Comparison of ENCODE assay signal across 8 cellular contexts in the genomic region with DNA sequence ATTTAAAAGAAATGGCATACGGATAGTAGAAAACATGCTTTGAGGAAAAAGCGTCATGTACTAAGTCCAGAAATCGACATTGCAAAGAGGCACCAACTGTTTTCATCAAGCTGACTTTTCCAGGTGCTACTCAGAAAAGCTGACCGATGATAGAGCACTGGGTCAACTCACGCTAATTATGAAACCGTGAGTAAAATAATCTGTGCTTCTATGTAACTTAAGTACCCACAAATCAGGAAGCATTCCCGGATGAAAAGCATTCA. TPM values are rescaled to one million over a fixed set of nuclear protein-coding genes. Genes with fewer than 3 reads are reported as not detected.
DNase-seq lines count a peak whose midpoint lies in the region; ATAC-seq, FAIRE-seq and TF ChIP-seq lines count a peak whose summit lies in the region.

No MANE protein-coding gene starts in this region.

- POLR2A ChIA-PET in GM12878 (lab: Charles Lee): interaction anchor here (0.6 to 1.4 kb wide), 2 partner anchors 47 to 91 kb away, joined by 3 read pairs; no protein-coding TSS in a partner anchor

- peak overlapping the region; percentile 84 to 93 (median 87) for H3K9ac ChIP-seq in BLaER1 treated with 17β-estradiol and CSF1 and Interleukin-3, amounts not matched to agents 10 nM and 100 nM
- H3K9ac ChIP-seq in GM12878 (ENCODE audit: control insufficient read depth, insufficient read depth, low read length): peak overlapping the region; percentile 81

- intact Hi-C loops in GM12878 (cut with micrococcal nuclease; ENCODE audit: unreplicated experiment): no loop called here
- intact Hi-C loops in right lobe of liver (cut with DNase I): no loop called here

- H3K27me3 ChIP-seq in BLaER1 treated with 17β-estradiol and CSF1 and Interleukin-3, amounts not matched to agents 10 nM and 100 nM: no peaks in the 10 kb centered on the region
- H3K27me3 ChIP-seq in GM12878 (replicated peaks in 1 of 2; ENCODE audit: control insufficient read depth in 2 of 2, insufficient read depth in 2 of 2, low read length in 1 of 2): no peaks in the 10 kb centered on the region
- H3K27me3 ChIP-seq in right lobe of liver: no peaks in the 10 kb centered on the region

- H3K4me3 ChIP-seq in BLaER1 treated with 17β-estradiol and CSF1 and Interleukin-3, amounts not matched to agents 10 nM and 100 nM: peak overlapping the region; percentile 76 to 99 (median 88)
- H3K4me3 ChIP-seq in GM12878: peak overlapping the region; percentile 78
- peak overlapping the region; percentile 60 to 82 (median 79) for H3K4me3 ChIP-seq in right lobe of liver
- peak overlapping the region; percentile 63 for H3K4me3 ChIP-seq in urinary bladder (ENCODE audit: low read depth, low read length)

- peak overlapping the region; percentile 58 to 98 (median 84) for H3K4me2 ChIP-seq in BLaER1 treated with 17β-estradiol and CSF1 and Interleukin-3, amounts not matched to agents 10 nM and 100 nM
- H3K4me2 ChIP-seq in GM12878 (ENCODE audit: control insufficient read depth, insufficient read depth): peak overlapping the region; percentile 46

- TF ChIP-seq POLR2A in GM12878 (IDR thresholded peaks at IDR 0.05; ENCODE audit: low read depth, low read length) (no peak), right lobe of liver (IDR thresholded peaks at IDR 0.05) (no peak)

- H3K9me3 ChIP-seq in BLaER1 treated with 17β-estradiol and CSF1 and Interleukin-3, amounts not matched to agents 10 nM and 100 nM (replicated peaks in 1 of 11): no peaks in the 10 kb centered on the region
- H3K9me3 ChIP-seq in GM12878 (replicated peaks; ENCODE audit: control insufficient read depth, insufficient read depth, low read length): no peaks in the 10 kb centered on the region
- H3K9me3 ChIP-seq in right lobe of liver: no peaks in the 10 kb centered on the region

- H4K20me1 ChIP-seq in BLaER1 treated with 17β-estradiol and CSF1 and Interleukin-3, amounts not matched to agents 10 nM and 100 nM: peaks cover 0 to 33% (median 22%) of the 10 kb centered on the region in 11 experiments; a peak in 9 of 22 replicates
- no peaks in the 10 kb centered on the region for H4K20me1 ChIP-seq in GM12878 (ENCODE audit: control insufficient read depth, insufficient read depth)

- H3K36me3 ChIP-seq in BLaER1 treated with 17β-estradiol and CSF1 and Interleukin-3, amounts not matched to agents 10 nM and 100 nM: peaks cover 7 to 15% (median 12%) of the 10 kb centered on the region in 11 experiments; a peak in 20 of 22 replicates
- H3K36me3 ChIP-seq in GM12878 (ENCODE audit: control insufficient read depth in 2 of 2, insufficient read depth in 2 of 2, low read length in 1 of 2): no peaks in the 10 kb centered on the region
- peaks cover 0 to 1% (median 0%) of the 10 kb centered on the region in 4 donors for H3K36me3 ChIP-seq in right lobe of liver
- no peaks in the 10 kb centered on the region for H3K36me3 ChIP-seq in urinary bladder (ENCODE audit: insufficient read depth)

- DNase-seq in GM12878 (ENCODE audit: low read depth, low spot score): no peak
- no peak for DNase-seq in right lobe of liver
- no peak for DNase-seq in stimulated activated CD4-positive, alpha-beta T cell treated with anti-CD3 and anti-CD28 coated beads, Interleukin-12 subunit alpha, Interleukin-12 subunit beta, amount 100 ng/mL, for 4 hours
- DNase-seq in midbrain (lab: John Stamatoyannopoulos, UW): no peak

- BruUV-seq in GM12878 (replicated peaks; lab: Mats Ljungman, UMichigan): no TSS peak

- peaks cover 11 to 17% (median 14%) of the 10 kb centered on the region in 10 experiments for H3K4me1 ChIP-seq in BLaER1 treated with 17β-estradiol and CSF1 and Interleukin-3, amounts not matched to agents 10 nM and 100 nM
- peaks cover 4% of the 10 kb centered on the region; the same call in 1 of the 2 replicates for H3K4me1 ChIP-seq in GM12878 (ENCODE audit: control insufficient read depth, insufficient read depth, low read length)
- H3K4me1 ChIP-seq in right lobe of liver: peaks cover 0 to 16% (median 0%) of the 10 kb centered on the region in 4 donors
- no peaks in the 10 kb centered on the region for H3K4me1 ChIP-seq in urinary bladder (ENCODE audit: insufficient read depth)

- peak; percentile 39 for ATAC-seq in GM19372 (IDR thresholded peaks at IDR 0.05; ENCODE audit: low read depth, unreplicated experiment)
- ATAC-seq in HG03432 (IDR thresholded peaks at IDR 0.05; ENCODE audit: unreplicated experiment): peak; percentile 35
- peak; percentile 43 for ATAC-seq in GM12878
- ATAC-seq in right lobe of liver: peak in 2 of 4 donors; percentile 54 to 59

- 0% methylated on average over 7 of the region's 7 CpGs for WGBS in GM12878 (ENCODE audit: insufficient coverage, insufficient replicate concordance, low lambda C conversion rate, missing lambda C conversion rate)
- 0% methylated on average over 7 of the region's 7 CpGs for WGBS in right lobe of liver (ENCODE audit: insufficient coverage, low coverage, low lambda C conversion rate, missing lambda C conversion rate)
- WGBS in urinary bladder: 2% methylated on average over 7 of the region's 7 CpGs

- SMC1A ChIA-PET in GM12878 (lab: Charles Lee; ENCODE audit: uncharacterized antibody, unreplicated experiment): interaction anchor here (0.9 kb wide), 1 partner anchor 31 kb away, joined by 3 read pairs; no protein-coding TSS in a partner anchor

- CTCF ChIA-PET in GM12878 (lab: Yijun Ruan, JAX): interaction anchor here (1.0 to 1.9 kb wide), 4 partner anchors 12 to 45 kb away, joined by 3 to 5 read pairs (median 4); no protein-coding TSS in a partner anchor

- in situ Hi-C loops in GM12878 (cut with MboI): no loop called here

- no peak for TF ChIP-seq EP300 in GM12878 (IDR thresholded peaks at IDR 0.05; ENCODE audit: borderline replicate concordance in 1 of 2, control insufficient read depth in 1 of 2, low read depth in 2 of 2, low read length in 2 of 2)

- H3K79me2 ChIP-seq in GM12878 (ENCODE audit: control insufficient read depth, insufficient read depth, low read length): peaks cover 40% of the 10 kb centered on the region

- H2AFZ ChIP-seq in GM12878 (ENCODE audit: control insufficient read depth, low read depth, low read length): peak overlapping the region; percentile 95

- TF ChIP-seq RAD21 in GM12878 (IDR thresholded peaks at IDR 0.05; ENCODE audit: insufficient read depth, low read depth, low read length): no peak

- FAIRE-seq in GM12878 (lab: Jason Lieb, UNC): no peak

- TF ChIP-seq CTCF in GM12878 (IDR thresholded peaks at IDR 0.05 in 2 of 3, conservative IDR thresholded peaks at IDR 0.05 in 1 of 3; ENCODE audit: control insufficient read depth in 2 of 3, extremely low read depth in 1 of 3, insufficient read depth in 1 of 3, low read depth in 3 of 3, low read length in 3 of 3): no peak
- TF ChIP-seq CTCF in right lobe of liver (IDR thresholded peaks at IDR 0.05): no peak

- peak overlapping the region; percentile 64 to 94 (median 90); a peak in 21 of 22 replicates for H3K27ac ChIP-seq in BLaER1 treated with 17β-estradiol and CSF1 and Interleukin-3, amounts not matched to agents 10 nM and 100 nM
- H3K27ac ChIP-seq in GM12878 (ENCODE audit: control insufficient read depth, insufficient read depth) (peak overlapping the region; percentile 89), right lobe of liver (peak overlapping the region; percentile 72 to 86 (median 83)), urinary bladder (ENCODE audit: low read depth) (peak overlapping the region; percentile 60)

- RAD21 ChIA-PET in GM12878 (lab: Charles Lee; ENCODE audit: unreplicated experiment): no interaction called here

RNA-seq across cellular contexts. Expression of gene NUP35, which starts 0.4 kb away (rescaled TPM):
- 70.1 and 80.2 TPM in 2 replicates for total RNA-seq in GM12878 (2013; cell fraction: nucleolus; rRNA removed)
- 21.4 and 26.0 TPM in 2 replicates for total RNA-seq in GM12878 (2014; rRNA removed)
- 29.1 and 30.8 TPM in 2 replicates for total RNA-seq in GM12878 (2014; rRNA removed; fragmentation: Illumina TruSeq; extraction: Trizol)
- 20.0 and 24.8 TPM in 2 replicates for total RNA-seq in GM12878 (2021)
- polyA plus RNA-seq in GM12878 (2011; ENCODE audit: low read depth): 10.0 TPM
- 32.0 and 37.9 TPM in 2 replicates for polyA plus RNA-seq in GM12878 (2011; rRNA removed)
- 17.0 and 19.1 TPM in 2 replicates for polyA plus RNA-seq in GM12878 (2011; cell fraction: cytosol; rRNA removed)
- polyA plus RNA-seq in GM12878 (2011; cell fraction: nucleus; rRNA removed): 18.9 and 20.9 TPM in 2 replicates
- 7.7 and 11.5 TPM in 2 replicates for polyA plus RNA-seq in GM12878 (2012)
- 25.3 and 33.9 TPM in 2 replicates for polyA plus RNA-seq in GM12878 (2014; fragmentation: Illumina TruSeq; extraction: Trizol)
- polyA plus RNA-seq in GM12878 (2014; fragmentation: Nextera tagmentation; extraction: Ambion mirVana): 10 to 100 TPM; 34.7 to 57.3 TPM
- 17.3 and 22.2 TPM in 2 replicates for polyA plus RNA-seq in GM12878 (2014; rRNA removed)
- polyA plus RNA-seq in GM12878 (2016; fragmentation: Nextera tagmentation; extraction: Ambion mirVana): 10 to 100 TPM; 30.6 to 33.4 TPM
- 31.6 and 34.7 TPM in 2 replicates for polyA minus RNA-seq in GM12878 (2011; rRNA and poly(A)+ RNA removed)
- polyA minus RNA-seq in GM12878 (2011; cell fraction: cytosol; rRNA and poly(A)+ RNA removed): 7.9 and 12.2 TPM in 2 replicates
- polyA minus RNA-seq in GM12878 (2011; cell fraction: nucleus; rRNA and poly(A)+ RNA removed): 38.6 and 52.5 TPM in 2 replicates
- 10 to 100 TPM in 4 of 6 experiments, 1 to 10 TPM in 2; 8.7 to 12.9 (median 11.2) TPM for total RNA-seq in right lobe of liver
- 38.3 TPM for total RNA-seq in urinary bladder
- 12.5 TPM for polyA plus RNA-seq in urinary bladder

RNA-seq across cellular contexts. Expression of gene DUSP19, which starts 45.3 kb away (rescaled TPM):
- total RNA-seq in GM12878 (2013; cell fraction: nucleolus; rRNA removed): 0.78 and 0.81 TPM in 2 replicates
- total RNA-seq in GM12878 (2014; rRNA removed) (0.56 and 0.65 TPM in 2 replicates), GM12878 (2014; rRNA removed; fragmentation: Illumina TruSeq; extraction: Trizol) (0.46 and 0.72 TPM in 2 replicates), GM12878 (2021) (0.51 and 0.80 TPM in 2 replicates), right lobe of liver (1 to 10 TPM in 3 of 6 experiments, under 1 TPM in 3; 0.37 to 1.5 (median 0.78) TPM), urinary bladder (9.6 TPM)
- polyA plus RNA-seq in GM12878 (2011; ENCODE audit: low read depth): 0.76 TPM
- polyA plus RNA-seq in GM12878 (2011; rRNA removed) (1.7 and 2.8 TPM in 2 replicates), GM12878 (2014; fragmentation: Illumina TruSeq; extraction: Trizol) (0.16 and 0.19 TPM in 2 replicates), GM12878 (2014; fragmentation: Nextera tagmentation; extraction: Ambion mirVana) (under 1 TPM; 0.18 to 0.58 TPM), GM12878 (2014; rRNA removed) (0.10 and 0.58 TPM in 2 replicates), GM12878 (2016; fragmentation: Nextera tagmentation; extraction: Ambion mirVana) (under 1 TPM; 0.56 to 0.81 TPM), urinary bladder (2.9 TPM)
- polyA plus RNA-seq in GM12878 (2011; cell fraction: cytosol; rRNA removed): 0.57 and 0.76 TPM in 2 replicates
- polyA plus RNA-seq in GM12878 (2011; cell fraction: nucleus; rRNA removed): 0.16 and 0.54 TPM in 2 replicates
- polyA plus RNA-seq in GM12878 (2012): 0.73 and 1.2 TPM in 2 replicates
- polyA minus RNA-seq in GM12878 (2011; rRNA and poly(A)+ RNA removed): 1.3 and 1.9 TPM in 2 replicates
- 0.40 and 0.83 TPM in 2 replicates for polyA minus RNA-seq in GM12878 (2011; cell fraction: cytosol; rRNA and poly(A)+ RNA removed)
- 1.1 and 1.3 TPM in 2 replicates for polyA minus RNA-seq in GM12878 (2011; cell fraction: nucleus; rRNA and poly(A)+ RNA removed)
